In genomic region chr17:67245694-67246397, GRCh38 we compare ENCODE assay signal across 8 cellular contexts. TPM values are rescaled to one million over a fixed set of nuclear protein-coding genes. Genes with fewer than 3 reads are reported as not detected.
DNase-seq lines count a peak whose midpoint lies in the region; ATAC-seq, FAIRE-seq and TF ChIP-seq lines count a peak whose summit lies in the region.

No MANE protein-coding gene starts in this region.

- intact Hi-C loops in Calu3 (cut with micrococcal nuclease; ENCODE audit: unreplicated experiment): loop anchor here (10.0 kb wide), 1 partner anchor 89 kb away; no protein-coding TSS in a partner anchor

- no TSS peak for BruUV-seq in Calu3 (replicated peaks; lab: Mats Ljungman, UMichigan)

- CTCF ChIA-PET in Calu3 (lab: Charles Lee): interaction anchor here (1.0 kb wide), 1 partner anchor 30 kb away, joined by 10 read pairs; no protein-coding TSS in a partner anchor

- peak overlapping the region; percentile 77 for H3K27ac Mint-ChIP-seq in Calu3 (ENCODE audit: unreplicated experiment)
- H3K27ac Mint-ChIP-seq in naive thymus-derived CD8-positive, alpha-beta T cell: peak overlapping the region in 9 of 10 donors; percentile 31 to 94 (median 80)

- POLR2A ChIA-PET in naive thymus-derived CD8-positive, alpha-beta T cell (lab: Charles Lee): interaction anchor here (0.6 kb wide), 1 partner anchor 39 kb away, joined by 4 read pairs; no protein-coding TSS in a partner anchor

- peak overlapping the region; percentile 65 to 82 for H3K4me3 ChIP-seq in esophagus (ENCODE audit: low read depth in 1 of 2, low read length in 2 of 2)

- H3K27me3 ChIP-seq in esophagus (ENCODE audit: control insufficient read depth in 1 of 2, insufficient read depth in 2 of 2, low read length in 2 of 2): no peaks in the 10 kb centered on the region

- WGBS in esophagus, 2 donors: 1% methylated on average over 54 to 75 of the region's 75 CpGs

- peak overlapping the region; percentile 74 to 75 for H3K27ac ChIP-seq in esophagus (ENCODE audit: low read depth in 2 of 2, low read length in 1 of 2)

- no peaks in the 10 kb centered on the region for H3K36me3 ChIP-seq in esophagus (ENCODE audit: control insufficient read depth in 2 of 2, insufficient read depth in 2 of 2, low read length in 1 of 2)

- DNase-seq in Calu3: peak; percentile 68
- peak; percentile 58 for DNase-seq in NAMALWA (ENCODE audit: low spot score)
- DNase-seq in activated T-cell treated with anti-CD3 and anti-CD28 coated beads for 4 hours: peak; percentile 20
- DNase-seq in naive thymus-derived CD8-positive, alpha-beta T cell: peak in 9 of 10 donors; percentile 14 to 55 (median 36)
- peak; percentile 66 for DNase-seq in urothelium cell line (ENCODE audit: low spot score)
- DNase-seq in NCI-H2107 treated with DMSO at 0.1 percent for 48 hours (lab: John Stamatoyannopoulos, UW; ENCODE audit: unreplicated experiment): no peak
- no peak for DNase-seq in HCEC 1CT

- H3K4me3 Mint-ChIP-seq in Calu3 (ENCODE audit: low read depth, unreplicated experiment): peak overlapping the region; percentile 84
- peak overlapping the region; percentile 76 to 93 (median 87) for H3K4me3 Mint-ChIP-seq in naive thymus-derived CD8-positive, alpha-beta T cell

- H3K4me1 Mint-ChIP-seq in Calu3 (ENCODE audit: low read depth, unreplicated experiment): peaks cover 25% of the 10 kb centered on the region
- H3K4me1 Mint-ChIP-seq in naive thymus-derived CD8-positive, alpha-beta T cell: peaks cover 19 to 51% (median 36%) of the 10 kb centered on the region in 4 donors

- TF ChIP-seq CTCF in Calu3 (IDR thresholded peaks at IDR 0.05; ENCODE audit: unreplicated experiment): no peak

- no peaks in the 10 kb centered on the region for H3K9me3 Mint-ChIP-seq in Calu3 (ENCODE audit: low read depth, unreplicated experiment)
- no peaks in the 10 kb centered on the region for H3K9me3 Mint-ChIP-seq in naive thymus-derived CD8-positive, alpha-beta T cell

- no peaks in the 10 kb centered on the region for H3K9me3 ChIP-seq in esophagus (ENCODE audit: control insufficient read depth in 2 of 2, insufficient read depth in 1 of 2, low read depth in 1 of 2, low read length in 1 of 2)

- peaks cover 32% of the 10 kb centered on the region for H3K36me3 Mint-ChIP-seq in Calu3 (ENCODE audit: insufficient read depth, unreplicated experiment)
- peaks cover 0 to 14% (median 0%) of the 10 kb centered on the region in 3 donors for H3K36me3 Mint-ChIP-seq in naive thymus-derived CD8-positive, alpha-beta T cell

- ATAC-seq in naive thymus-derived CD8-positive, alpha-beta T cell: peak; percentile 44 to 58

- FAIRE-seq in urothelium cell line (lab: Jason Lieb, UNC): no peak

- no peaks in the 10 kb centered on the region for H3K27me3 Mint-ChIP-seq in Calu3 (ENCODE audit: unreplicated experiment)
- no peaks in the 10 kb centered on the region for H3K27me3 Mint-ChIP-seq in naive thymus-derived CD8-positive, alpha-beta T cell

- H3K4me1 ChIP-seq in esophagus (ENCODE audit: control insufficient read depth in 2 of 2, insufficient read depth in 2 of 2, low read length in 1 of 2): no peaks in the 10 kb centered on the region

RNA-seq across cellular contexts. Expression of gene HELZ, which starts 0.8 kb away (rescaled TPM):
- 50.7 and 60.8 TPM in 2 replicates for total RNA-seq in Calu3 (2022)
- 1 to 10 TPM; 2.1 to 3.9 TPM for polyA plus RNA-seq in esophagus
- 10 to 100 TPM; 69.0 to 75.1 TPM for total RNA-seq in naive thymus-derived CD8-positive, alpha-beta T cell
- 10 to 100 TPM; 43.0 to 48.6 (median 45.8) TPM for polyA plus RNA-seq in naive thymus-derived CD8-positive, alpha-beta T cell

Comparison
In these comparisons a context has a peak if more than half of its experiments do, and no peak if none do; other contexts are left out.
1. DNase-seq: peak in Calu3 (single experiment), NAMALWA (single experiment), activated T-cell treated with anti-CD3 and anti-CD28 coated beads for 4 hours (single experiment), naive thymus-derived CD8-positive, alpha-beta T cell (9 of 10) and urothelium cell line (single experiment); none in NCI-H2107 treated with DMSO at 0.1 percent for 48 hours (single experiment) and HCEC 1CT (single experiment).